1 cellular context compared by ENCODE assay signal in the genomic region with DNA sequence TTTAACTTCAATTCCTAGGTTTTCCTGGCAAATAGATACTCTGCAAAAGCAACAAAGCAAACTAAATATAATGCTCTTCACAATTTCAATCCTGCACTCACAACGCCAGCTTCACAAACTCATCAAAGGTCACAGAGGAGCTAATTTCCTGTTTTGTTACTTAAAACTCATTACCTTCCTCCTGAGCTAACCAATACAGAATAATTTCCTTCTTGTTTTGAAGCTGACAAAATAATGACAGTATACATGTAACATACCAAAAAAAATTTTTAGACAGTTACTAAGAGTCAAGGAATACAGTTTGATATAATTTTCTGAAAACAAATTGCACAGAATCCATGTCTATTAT.
TF ChIP-seq lines count a peak whose summit lies in the region.

No MANE protein-coding gene starts in this region.

TF ChIP-seq in GM23338, 12 proteins besides CTCF, POLR2A, EP300 and RAD21 (continued from another document):
- no peak for TF ChIP-seq ZNF462 (CRISPR knock-in tag; IDR thresholded peaks at IDR 0.05)
- TF ChIP-seq POLR2AphosphoS5 (IDR thresholded peaks at IDR 0.05; ENCODE audit: low read depth): no peak
- TF ChIP-seq CREB1 (CRISPR knock-in tag; IDR thresholded peaks at IDR 0.05; ENCODE audit: low read depth): no peak
- no peak for TF ChIP-seq JUNB (IDR thresholded peaks at IDR 0.05; ENCODE audit: unreplicated experiment)
- TF ChIP-seq EZH2 (IDR thresholded peaks at IDR 0.05; ENCODE audit: low read depth, unreplicated experiment): no peak
